ENCODE assay signal across 2 cellular contexts in the genomic region with DNA sequence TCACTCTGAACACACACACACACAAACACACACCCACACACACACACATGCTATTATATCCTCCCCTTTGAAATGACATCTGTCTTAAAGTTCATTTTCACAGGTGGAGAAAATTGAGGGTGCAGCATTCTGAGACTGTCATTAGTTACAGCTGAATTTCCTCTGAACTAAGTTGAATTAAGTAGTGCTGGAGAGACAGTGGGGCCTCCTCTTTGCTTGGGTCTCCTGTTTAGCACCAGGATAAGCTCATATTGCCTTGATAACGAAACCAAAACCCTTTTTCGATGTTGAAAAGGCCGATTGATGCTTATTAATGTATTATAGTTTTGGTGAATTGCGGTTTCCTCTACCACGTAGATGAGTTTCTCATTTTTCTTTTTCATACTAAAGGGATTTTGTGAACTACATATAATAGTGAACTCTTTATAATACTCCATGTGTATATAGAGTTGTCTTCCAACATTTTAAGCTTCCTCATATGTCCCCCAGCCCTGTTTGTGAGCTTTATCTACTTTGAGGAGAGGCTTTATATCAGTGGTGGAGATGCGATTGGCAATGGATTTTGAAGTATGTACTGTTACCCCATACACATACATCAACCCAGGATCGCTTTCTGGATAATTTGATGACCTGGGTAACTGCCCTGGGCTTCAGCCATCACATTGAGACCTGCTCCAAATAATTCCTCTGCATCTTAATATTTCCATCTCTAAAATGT.
TF ChIP-seq lines count a peak whose summit lies in the region.

No MANE protein-coding gene starts in this region.

TF ChIP-seq in SK-N-SH, 30 proteins besides CTCF, POLR2A, EP300 and RAD21 (continued from another document):
- no peak for TF ChIP-seq TAF1 (IDR thresholded peaks at IDR 0.05; ENCODE audit: borderline replicate concordance, low read depth, low read length)
- TF ChIP-seq POLR2AphosphoS5 (IDR thresholded peaks at IDR 0.05; ENCODE audit: low read depth, low read length): no peak
- TF ChIP-seq TCF12 (IDR thresholded peaks at IDR 0.05): no peak
- TF ChIP-seq GABPA (IDR thresholded peaks at IDR 0.05; ENCODE audit: low read depth): no peak
- no peak for TF ChIP-seq TEAD4 (IDR thresholded peaks at IDR 0.05; ENCODE audit: borderline replicate concordance, insufficient read depth)
- no peak for TF ChIP-seq FOXM1 (IDR thresholded peaks at IDR 0.05; ENCODE audit: low read depth)
- TF ChIP-seq SIN3A (IDR thresholded peaks at IDR 0.05; ENCODE audit: borderline replicate concordance, low read depth, low read length): no peak
- TF ChIP-seq MEF2A (IDR thresholded peaks at IDR 0.05; ENCODE audit: borderline replicate concordance, low read depth): no peak
- TF ChIP-seq FOSL2 (IDR thresholded peaks at IDR 0.05; ENCODE audit: borderline replicate concordance, low read depth): no peak
- no peak for TF ChIP-seq EZH2phosphoT487 (IDR thresholded peaks at IDR 0.05; ENCODE audit: borderline replicate concordance, low read depth)
- TF ChIP-seq CHD2 (IDR thresholded peaks at IDR 0.05; ENCODE audit: low read length, partially characterized antibody): no peak
- no peak for TF ChIP-seq NFIC (IDR thresholded peaks at IDR 0.05; ENCODE audit: borderline replicate concordance)
- TF ChIP-seq RFX5 (IDR thresholded peaks at IDR 0.05; ENCODE audit: low read length): no peak

TF ChIP-seq in SK-N-SH treated with all-trans-retinoic acid at 6 μM for 48 hours, 23 proteins besides CTCF, POLR2A, EP300 and RAD21 (continued from another document):
- TF ChIP-seq, protein P1, sequence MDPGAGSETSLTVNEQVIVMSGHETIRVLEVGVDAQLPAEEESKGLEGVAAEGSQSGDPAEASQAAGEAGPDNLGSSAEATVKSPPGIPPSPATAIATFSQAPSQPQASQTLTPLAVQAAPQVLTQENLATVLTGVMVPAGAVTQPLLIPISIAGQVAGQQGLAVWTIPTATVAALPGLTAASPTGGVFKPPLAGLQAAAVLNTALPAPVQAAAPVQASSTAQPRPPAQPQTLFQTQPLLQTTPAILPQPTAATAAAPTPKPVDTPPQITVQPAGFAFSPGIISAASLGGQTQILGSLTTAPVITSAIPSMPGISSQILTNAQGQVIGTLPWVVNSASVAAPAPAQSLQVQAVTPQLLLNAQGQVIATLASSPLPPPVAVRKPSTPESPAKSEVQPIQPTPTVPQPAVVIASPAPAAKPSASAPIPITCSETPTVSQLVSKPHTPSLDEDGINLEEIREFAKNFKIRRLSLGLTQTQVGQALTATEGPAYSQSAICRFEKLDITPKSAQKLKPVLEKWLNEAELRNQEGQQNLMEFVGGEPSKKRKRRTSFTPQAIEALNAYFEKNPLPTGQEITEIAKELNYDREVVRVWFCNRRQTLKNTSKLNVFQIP (CRISPR knock-in tag; IDR thresholded peaks at IDR 0.05; ENCODE audit: borderline replicate concordance, low read depth): no peak
- TF ChIP-seq ZNF8 (CRISPR knock-in tag; IDR thresholded peaks at IDR 0.05) (no peak), OSR1 (CRISPR knock-in tag; IDR thresholded peaks at IDR 0.05) (no peak), ZNF565 (CRISPR knock-in tag; conservative IDR thresholded peaks at IDR 0.05; ENCODE audit: low read depth) (no peak), ZFP3 (CRISPR knock-in tag; IDR thresholded peaks at IDR 0.05) (no peak), ZNF70 (CRISPR knock-in tag; IDR thresholded peaks at IDR 0.05) (no peak)
